Comparison of ENCODE assay signal across 9 cellular contexts in the genomic region with DNA sequence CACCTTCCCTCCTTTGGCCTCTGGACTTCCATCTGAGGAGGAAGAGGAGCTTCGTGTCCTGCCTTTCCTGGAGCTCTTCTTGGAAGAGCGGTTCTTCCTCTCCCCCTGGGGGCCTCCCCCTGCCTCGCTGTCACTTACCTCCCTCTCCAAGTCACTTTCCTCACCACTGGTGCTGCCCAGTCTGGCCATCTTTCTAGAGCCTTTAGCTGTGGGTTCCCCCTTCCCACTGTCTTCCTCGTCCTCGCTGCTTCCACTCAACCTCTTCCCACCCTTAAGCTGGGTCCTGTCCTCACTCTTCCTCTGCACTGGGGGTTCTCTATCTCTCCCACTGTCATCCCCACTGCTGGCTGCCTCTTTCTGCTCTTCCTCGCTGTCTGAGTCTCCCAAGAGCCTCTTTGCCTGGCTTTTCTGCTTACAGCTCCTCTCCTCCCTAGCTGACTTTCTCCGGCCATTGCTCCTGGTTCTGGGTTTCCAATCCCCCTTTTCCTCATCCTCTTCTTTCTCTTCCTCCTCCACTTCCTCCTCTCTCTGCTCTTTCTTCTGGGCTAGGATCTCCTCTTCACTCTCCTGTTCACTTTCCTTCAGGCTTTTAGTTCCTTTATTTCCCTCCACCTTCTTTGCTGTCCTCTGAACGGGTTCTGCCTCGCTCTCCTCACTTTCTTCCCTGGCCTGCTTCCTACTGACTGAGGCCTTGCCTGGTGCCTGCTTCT. TPM values are rescaled to one million over a fixed set of nuclear protein-coding genes. Genes with fewer than 3 reads are reported as not detected.
DNase-seq lines count a peak whose midpoint lies in the region; ATAC-seq and TF ChIP-seq lines count a peak whose summit lies in the region.
"Had no signal": no experiment of that assay in that cellular context is flagged by ENCODE, and none has a peak within 500 bp of the region (broad histone marks: within the 10 kb centered on the region; RNA-seq: fewer than 3 reads in every experiment).

No MANE protein-coding gene starts in this region.

- H3K4me1 ChIP-seq in uterus: peaks cover 0 to 8% of the 10 kb centered on the region in 2 donors

- peak overlapping the region; percentile 97 for H3K4me3 Mint-ChIP-seq in activated T-helper 17 cell treated with anti-CD3 and anti-CD28 coated beads, Interleukin-2, amount 50 U/mL, for 72 hours
- H3K4me3 Mint-ChIP-seq in memory B cell: peak overlapping the region; percentile 35

- no peaks in the 10 kb centered on the region for H3K9me3 Mint-ChIP-seq in activated T-helper 17 cell treated with anti-CD3 and anti-CD28 coated beads, Interleukin-2, amount 50 U/mL, for 72 hours
- H3K9me3 Mint-ChIP-seq in memory B cell: no peaks in the 10 kb centered on the region

- peaks cover 16% of the 10 kb centered on the region for H3K4me1 Mint-ChIP-seq in activated T-helper 17 cell treated with anti-CD3 and anti-CD28 coated beads, Interleukin-2, amount 50 U/mL, for 72 hours
- H3K4me1 Mint-ChIP-seq in memory B cell: peaks cover 24% of the 10 kb centered on the region

- H3K9me3 ChIP-seq in uterus: no peaks in the 10 kb centered on the region

- no peaks in the 10 kb centered on the region for H3K27me3 Mint-ChIP-seq in activated T-helper 17 cell treated with anti-CD3 and anti-CD28 coated beads, Interleukin-2, amount 50 U/mL, for 72 hours
- no peaks in the 10 kb centered on the region for H3K27me3 Mint-ChIP-seq in memory B cell

- H3K27ac Mint-ChIP-seq in activated T-helper 17 cell treated with anti-CD3 and anti-CD28 coated beads, Interleukin-2, amount 50 U/mL, for 72 hours: peak overlapping the region; percentile 95
- peak overlapping the region; percentile 97 for H3K27ac Mint-ChIP-seq in memory B cell

- peak overlapping the region; percentile 96 to 98 for H3K27ac ChIP-seq in uterus

- DNase-seq in left cardiac atrium: peak; percentile 11
- DNase-seq in left ventricle myocardium superior: no peak
- DNase-seq in memory B cell (ENCODE audit: low spot score in 2 of 2): no peak
- no peak for DNase-seq in uterus
- DNase-seq in left colon: no peak
- DNase-seq in stimulated activated CD4-positive, alpha-beta T cell treated with anti-CD3 and anti-CD28 coated beads, Interleukin-15, amount 100 ng/mL, for 24 hours: no peak

- no peaks in the 10 kb centered on the region for H3K27me3 ChIP-seq in uterus

- no peak for TF ChIP-seq CTCF in uterus (IDR thresholded peaks at IDR 0.05)

- no peak overlapping the region for H3K4me3 ChIP-seq in uterus

- H3K36me3 Mint-ChIP-seq in activated T-helper 17 cell treated with anti-CD3 and anti-CD28 coated beads, Interleukin-2, amount 50 U/mL, for 72 hours (ENCODE audit: low read depth): peaks cover 81% of the 10 kb centered on the region
- H3K36me3 Mint-ChIP-seq in memory B cell: peaks cover 15% of the 10 kb centered on the region

- intact Hi-C loops in left cardiac atrium (cut with DNase I): loop anchor here in 1 of 2 donors (10.0 kb wide), 1 partner anchor 69 kb away; a partner anchor contains a TSS
- intact Hi-C loops in left ventricle myocardium superior (cut with micrococcal nuclease): no loop called here
- intact Hi-C loops in uterus (cut with DNase I; ENCODE audit: low total_unique reads): no loop called here
- intact Hi-C loops in left colon (cut with DNase I, micrococcal nuclease): no loop called here

- no peak for TF ChIP-seq POLR2A in uterus (IDR thresholded peaks at IDR 0.05)

- ATAC-seq in left cardiac atrium (no peak), left ventricle myocardium superior (no peak), memory B cell (ENCODE audit: low read depth) (no peak), left colon (no peak), HG03108 (IDR thresholded peaks at IDR 0.05; ENCODE audit: unreplicated experiment) (no peak)
- ATAC-seq in activated T-helper 17 cell treated with anti-CD3 and anti-CD28 coated beads, Interleukin-2, amount 50 U/mL, for 72 hours (replicated peaks): no peak

- no peaks in the 10 kb centered on the region for H3K36me3 ChIP-seq in uterus

RNA-seq across cellular contexts. Expression of a gene that starts 1.4 kb away (rescaled TPM):
- total RNA-seq in left cardiac atrium (10 to 100 TPM; 13.0 to 18.4 TPM), left ventricle myocardium superior (19.4 TPM), uterus (10 to 100 TPM in 2 of 4 donors, 1 to 10 TPM in 2; 3.8 to 20.4 (median 13.5) TPM), left colon (10 to 100 TPM in 1 of 2 donors, 1 to 10 TPM in 1; 7.6 to 11.9 TPM)
- total RNA-seq in activated T-helper 17 cell treated with anti-CD3 and anti-CD28 coated beads, Interleukin-2, amount 50 U/mL, for 72 hours: 10 to 100 TPM; 23.9 to 34.1 TPM

RNA-seq across cellular contexts. Expression of a gene that starts 2.0 kb away (rescaled TPM):
- 10 to 100 TPM; 33.6 to 35.9 TPM for total RNA-seq in left cardiac atrium
- total RNA-seq in left ventricle myocardium superior: 31.3 TPM
- total RNA-seq in activated T-helper 17 cell treated with anti-CD3 and anti-CD28 coated beads, Interleukin-2, amount 50 U/mL, for 72 hours: 100 to 1,000 TPM in 1 of 2 donors, 10 to 100 TPM in 1; 77.9 to 116 TPM
- 100 to 1,000 TPM in 1 of 4 donors, 10 to 100 TPM in 2, 1 to 10 TPM in 1; 4.1 to 714 (median 68.9) TPM for total RNA-seq in uterus
- total RNA-seq in left colon: 10 to 100 TPM; 61.4 to 73.7 TPM

RNA-seq across cellular contexts. Expression of a gene that starts 16.8 kb away (rescaled TPM):
- total RNA-seq in left cardiac atrium (under 1 TPM; 0.63 to 0.77 TPM), left ventricle myocardium superior (0.82 TPM), uterus (1 to 10 TPM in 3 of 4 donors, not detected in 1; 1.0 to 2.6 (median 1.8) TPM), left colon (1 to 10 TPM; 7.5 to 9.2 TPM)
- 1 to 10 TPM in 1 of 2 donors, under 1 TPM in 1; 0.19 to 1.0 TPM for total RNA-seq in activated T-helper 17 cell treated with anti-CD3 and anti-CD28 coated beads, Interleukin-2, amount 50 U/mL, for 72 hours

RNA-seq across cellular contexts. Expression of a gene that starts 20.4 kb away (rescaled TPM):
- total RNA-seq in left cardiac atrium: 10 to 100 TPM; 33.6 to 45.8 TPM
- 34.9 TPM for total RNA-seq in left ventricle myocardium superior
- total RNA-seq in activated T-helper 17 cell treated with anti-CD3 and anti-CD28 coated beads, Interleukin-2, amount 50 U/mL, for 72 hours: 10 to 100 TPM; 34.9 to 44.0 TPM
- 10 to 100 TPM; 28.4 to 70.0 (median 46.6) TPM for total RNA-seq in uterus
- total RNA-seq in left colon: 10 to 100 TPM; 44.5 TPM

RNA-seq across cellular contexts. Expression of a gene that starts 28.9 kb away (rescaled TPM):
- total RNA-seq in left cardiac atrium (not detected), left ventricle myocardium superior (not detected), uterus (not detected), left colon (not detected)
- not detected for total RNA-seq in activated T-helper 17 cell treated with anti-CD3 and anti-CD28 coated beads, Interleukin-2, amount 50 U/mL, for 72 hours
- total RNA-seq: kidney epithelial cell had no signal
